ENCODE assay signal across 8 cellular contexts in the genomic region with DNA sequence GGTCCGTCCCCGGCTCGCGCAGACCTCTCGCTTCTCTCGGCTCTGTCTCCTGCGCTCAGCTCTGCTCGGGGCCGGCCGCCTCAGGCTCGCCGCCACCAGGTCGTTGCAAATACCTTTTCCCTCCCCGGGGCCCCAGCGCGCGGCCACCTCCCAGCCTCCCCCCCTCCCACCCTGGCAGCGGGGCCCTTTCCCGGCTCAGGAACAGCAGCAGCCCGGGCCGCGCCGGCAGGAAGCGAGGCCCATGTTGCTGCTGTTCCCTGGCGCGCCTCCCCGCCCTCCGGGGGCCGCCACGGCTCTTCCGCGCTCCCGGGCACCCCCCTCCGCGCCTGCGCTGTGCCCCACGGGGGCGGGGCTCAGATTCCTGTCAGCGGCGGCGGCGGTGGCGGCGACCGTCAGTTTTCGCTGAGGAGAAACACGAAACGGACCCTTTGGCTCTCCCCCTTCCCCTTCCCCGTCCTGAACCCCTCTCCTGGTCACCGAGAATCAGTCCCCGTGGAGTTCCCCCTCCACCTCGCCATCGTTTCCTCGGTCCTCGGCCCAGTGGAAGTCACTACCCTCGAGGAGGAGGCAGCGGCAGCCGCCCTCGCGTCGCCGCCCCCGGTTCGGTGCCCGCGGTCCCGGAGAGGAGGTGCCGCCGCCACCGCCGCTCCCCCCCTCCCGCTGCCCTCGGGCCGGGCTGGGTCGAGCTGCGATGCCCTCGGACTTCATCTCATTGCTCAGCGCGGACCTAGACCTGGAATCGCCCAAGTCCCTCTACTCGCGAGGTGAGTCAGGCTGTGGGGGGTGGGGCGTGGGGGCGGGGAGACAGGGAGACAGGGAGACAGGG.
DNase-seq lines count a peak whose midpoint lies in the region; ATAC-seq and TF ChIP-seq lines count a peak whose summit lies in the region.

TSS of gene NFAT5 (plus strand) at position 356 of the 826 bp plus-strand sequence. CDS start at position 692, 336 bp downstream.

- no peaks in the 10 kb centered on the region for H3K9me3 ChIP-seq in Loucy (ENCODE audit: insufficient read depth, low read depth, low read length)

- H3K9me3 Mint-ChIP-seq in nephron, result no peaks in the 10 kb centered on the region

- peaks cover 39% of the 10 kb centered on the region for H4K20me1 ChIP-seq in Loucy (ENCODE audit: insufficient read depth, low read length, poor library complexity, severe bottlenecking)

- no peaks in the 10 kb centered on the region for H3F3A ChIP-seq in Loucy (ENCODE audit: low read depth)

- H3K9ac ChIP-seq in Loucy (ENCODE audit: low read depth, low read length, poor library complexity, severe bottlenecking), result peak within 1 kb of the TSS; percentile 90

- peaks cover 33% of the 10 kb centered on the region for H3K4me1 Mint-ChIP-seq in nephron

- DNase-seq in DMS 273 treated with DMSO at 0.1 percent for 48 hours (lab: John Stamatoyannopoulos, UW), result peak; percentile 61
- DNase-seq in activated effector memory CD4-positive, alpha-beta T cell treated with Interleukin-2 at 50 U/mL for 16 hours, result peak; percentile 91
- DNase-seq in fibroblast of pulmonary artery (ENCODE audit: low read depth), result peak; percentile 86
- DNase-seq in stimulated activated naive CD8-positive, alpha-beta T cell treated with anti-CD3 and anti-CD28 coated beads, Interleukin-15, Interleukin-2, amounts not matched to agents 100 U/mL and 50 U/mL, for 24 hours, result peak; percentile 94

- no peaks in the 10 kb centered on the region for H3K36me3 ChIP-seq in Loucy (ENCODE audit: insufficient read depth, low read length)

- H3K79me2 ChIP-seq in Loucy (ENCODE audit: insufficient read depth, low read length), result peaks cover 57% of the 10 kb centered on the region

- peak within 1 kb of the TSS; percentile 99 for H3K4me3 Mint-ChIP-seq in nephron

- peak within 1 kb of the TSS; percentile 89 for H3K4me2 ChIP-seq in Loucy (ENCODE audit: low read depth, low read length, poor library complexity, severe bottlenecking)

- peaks cover 11% of the 10 kb centered on the region for H3K36me3 Mint-ChIP-seq in nephron (ENCODE audit: low read depth)

- peak; percentile 80 for TF ChIP-seq POLR2A in Raji (IDR thresholded peaks at IDR 0.05; ENCODE audit: insufficient read depth, low read depth, low read length)

- H2AFZ ChIP-seq in Loucy (ENCODE audit: low read length), result peak within 1 kb of the TSS; percentile 99

- H3K4me3 ChIP-seq in Loucy (ENCODE audit: low read length, poor library complexity, severe bottlenecking) (peak within 1 kb of the TSS; percentile 81), fibroblast of pulmonary artery (replicated peaks; ENCODE audit: low read depth, low read length) (peak within 1 kb of the TSS; percentile 73)

- no peak for TF ChIP-seq CTCF in Loucy (conservative IDR thresholded peaks at IDR 0.05; ENCODE audit: low read length)
- TF ChIP-seq CTCF in fibroblast of pulmonary artery (IDR thresholded peaks at IDR 0.05; ENCODE audit: low read length, missing control alignments), result no peak
- peak in 1 of 3 experiments; percentile 17 for TF ChIP-seq CTCF in nephron (IDR thresholded peaks at IDR 0.05; ENCODE audit: unreplicated experiment in 3 of 3)

- H3K27ac Mint-ChIP-seq in nephron, result peak within 1 kb of the TSS; percentile 98 to 100 (median 100)

- H3K9me2 ChIP-seq in Loucy (replicated peaks; ENCODE audit: low read depth, low read length), result no peaks in the 10 kb centered on the region

- H3K4me1 ChIP-seq in Loucy (ENCODE audit: insufficient read depth, low read length, poor library complexity, severe bottlenecking), result peaks cover 43% of the 10 kb centered on the region

- no peaks in the 10 kb centered on the region for H3K27me3 Mint-ChIP-seq in nephron (ENCODE audit: low read depth)

- H3K27me3 ChIP-seq in Loucy (ENCODE audit: insufficient read depth, low read length, poor library complexity, severe bottlenecking), result no peaks in the 10 kb centered on the region

- ATAC-seq in GM21825 (IDR thresholded peaks at IDR 0.05; ENCODE audit: unreplicated experiment), result peak; percentile 58
- peak; percentile 19 for ATAC-seq in stimulated activated naive CD8-positive, alpha-beta T cell treated with anti-CD3 and anti-CD28 coated beads, Interleukin-15, Interleukin-2, amounts not matched to agents 100 U/mL and 50 U/mL, for 24 hours

Comparison
In these comparisons a context has a peak if more than half of its experiments do, and no peak if none do; other contexts are left out.
1. Peak in every context shown above with its lines: DNase-seq, ATAC-seq and H3K4me3 ChIP-seq.